1 cellular context compared by ENCODE assay signal in genomic region chr3:49025005-49025792, GRCh38.
TF ChIP-seq lines count a peak whose summit lies in the region.

No MANE protein-coding gene starts in this region.

TF ChIP-seq in GM23338, 12 proteins besides CTCF, POLR2A, EP300 and RAD21 (continued from another document):
- TF ChIP-seq ZNF462 (CRISPR knock-in tag; IDR thresholded peaks at IDR 0.05) (no peak), EZH2phosphoT487 (IDR thresholded peaks at IDR 0.05; ENCODE audit: unreplicated experiment) (no peak), JUNB (IDR thresholded peaks at IDR 0.05; ENCODE audit: unreplicated experiment) (no peak), ZNF331 (CRISPR knock-in tag; IDR thresholded peaks at IDR 0.05; ENCODE audit: low read depth) (no peak), ZNF114 (CRISPR knock-in tag; IDR thresholded peaks at IDR 0.05) (no peak), CREB1 (CRISPR knock-in tag; IDR thresholded peaks at IDR 0.05; ENCODE audit: low read depth) (no peak), REST (IDR thresholded peaks at IDR 0.05; ENCODE audit: unreplicated experiment) (no peak), ETS1 (IDR thresholded peaks at IDR 0.05) (no peak)
